Comparison of ENCODE assay signal across 8 cellular contexts in genomic region chr1:119647228-119647733, GRCh38. TPM values are rescaled to one million over a fixed set of nuclear protein-coding genes. Genes with fewer than 3 reads are reported as not detected.
A peak's percentile ranks its signal among the peaks of the same experiment; 100 is the strongest.
DNase-seq lines count a peak whose midpoint lies in the region; ATAC-seq and TF ChIP-seq lines count a peak whose summit lies in the region.

No MANE protein-coding gene starts in this region.

- no peak overlapping the region for H3K27ac Mint-ChIP-seq in activated CD4-positive, alpha-beta T cell treated with anti-CD3 and anti-CD28 coated beads, Interleukin-2, amount 10 ng/mL, durations not matched to agents 24 days and 14 days
- H3K27ac Mint-ChIP-seq in activated CD8-positive, alpha-beta T cell treated with anti-CD3 and anti-CD28 coated beads for 36 hours = no peak overlapping the region

- peaks cover 79% of the 10 kb centered on the region for H3K27me3 Mint-ChIP-seq in activated CD4-positive, alpha-beta T cell treated with anti-CD3 and anti-CD28 coated beads, Interleukin-2, amount 10 ng/mL, durations not matched to agents 24 days and 14 days
- H3K27me3 Mint-ChIP-seq in activated CD8-positive, alpha-beta T cell treated with anti-CD3 and anti-CD28 coated beads for 36 hours = peaks cover 66% of the 10 kb centered on the region

- no peaks in the 10 kb centered on the region for H3K9me3 ChIP-seq in right atrium auricular region

- H3K36me3 ChIP-seq in right atrium auricular region = no peaks in the 10 kb centered on the region

- no peak for TF ChIP-seq CTCF in activated CD8-positive, alpha-beta T cell treated with anti-CD3 and anti-CD28 coated beads for 36 hours (IDR thresholded peaks at IDR 0.05)
- no peak for TF ChIP-seq CTCF in right atrium auricular region (IDR thresholded peaks at IDR 0.05)

- H3K9me3 Mint-ChIP-seq in activated CD4-positive, alpha-beta T cell treated with anti-CD3 and anti-CD28 coated beads, Interleukin-2, amount 10 ng/mL, durations not matched to agents 24 days and 14 days = peaks cover 15% of the 10 kb centered on the region
- H3K9me3 Mint-ChIP-seq in activated CD8-positive, alpha-beta T cell treated with anti-CD3 and anti-CD28 coated beads for 36 hours = no peaks in the 10 kb centered on the region

- H3K4me1 ChIP-seq in right atrium auricular region = peaks cover 0 to 44% of the 10 kb centered on the region in 2 donors

- POLR2A ChIA-PET in activated CD8-positive, alpha-beta T cell treated with anti-CD3 and anti-CD28 coated beads for 36 hours (lab: Charles Lee) = interaction anchor here (0.6 to 1.3 kb wide), 2 partner anchors 52 to 64 kb away, joined by 3 to 4 read pairs; partner anchors contain the start of gene PHGDH

- H3K27me3 ChIP-seq in right atrium auricular region = no peaks in the 10 kb centered on the region

- H3K4me1 Mint-ChIP-seq in activated CD4-positive, alpha-beta T cell treated with anti-CD3 and anti-CD28 coated beads, Interleukin-2, amount 10 ng/mL, durations not matched to agents 24 days and 14 days = peaks cover 29% of the 10 kb centered on the region
- peaks cover 24% of the 10 kb centered on the region for H3K4me1 Mint-ChIP-seq in activated CD8-positive, alpha-beta T cell treated with anti-CD3 and anti-CD28 coated beads for 36 hours (ENCODE audit: low read depth)

- no peak for DNase-seq in activated CD4-positive, alpha-beta T cell treated with anti-CD3 and anti-CD28 coated beads, Interleukin-2, amount 10 ng/mL, durations not matched to agents 24 days and 14 days
- DNase-seq in activated CD4-positive, alpha-beta T cell treated with anti-CD3 and anti-CD28 coated beads for 4 hours = no peak
- peak; percentile 6 for DNase-seq in activated CD8-positive, alpha-beta T cell treated with anti-CD3 and anti-CD28 coated beads for 36 hours
- no peak for DNase-seq in right atrium auricular region (ENCODE audit: low spot score)

- ATAC-seq in activated CD8-positive, alpha-beta T cell treated with anti-CD3 and anti-CD28 coated beads for 36 hours = no peak
- no peak for ATAC-seq in GM19023 (IDR thresholded peaks at IDR 0.05; ENCODE audit: unreplicated experiment)
- no peak for ATAC-seq in GM19463 (IDR thresholded peaks at IDR 0.05; ENCODE audit: unreplicated experiment)
- no peak for ATAC-seq in GM18520 (IDR thresholded peaks at IDR 0.05; ENCODE audit: unreplicated experiment)

- intact Hi-C loops in activated CD4-positive, alpha-beta T cell treated with anti-CD3 and anti-CD28 coated beads, Interleukin-2, amount 10 ng/mL, durations not matched to agents 24 days and 14 days (cut with micrococcal nuclease) = loop anchor here (5.0 kb wide), 2 partner anchors 35 to 1510 kb away; no protein-coding TSS in a partner anchor
- intact Hi-C loops in activated CD8-positive, alpha-beta T cell treated with anti-CD3 and anti-CD28 coated beads for 36 hours (cut with micrococcal nuclease) = no loop called here

- H3K4me3 ChIP-seq in right atrium auricular region (peak overlapping the region; percentile 85 to 96), skin epidermis (peak overlapping the region; percentile 70 to 83 (median 78))

- peak overlapping the region; percentile 88 for H3K4me3 Mint-ChIP-seq in activated CD4-positive, alpha-beta T cell treated with anti-CD3 and anti-CD28 coated beads, Interleukin-2, amount 10 ng/mL, durations not matched to agents 24 days and 14 days
- H3K4me3 Mint-ChIP-seq in activated CD8-positive, alpha-beta T cell treated with anti-CD3 and anti-CD28 coated beads for 36 hours = peak overlapping the region; percentile 70

- CTCF ChIA-PET in activated CD8-positive, alpha-beta T cell treated with anti-CD3 and anti-CD28 coated beads for 36 hours (lab: Charles Lee) = interaction anchor here (4.5 kb wide), 1 partner anchor 28 kb away, joined by 21 read pairs; no protein-coding TSS in a partner anchor

- H3K36me3 Mint-ChIP-seq in activated CD4-positive, alpha-beta T cell treated with anti-CD3 and anti-CD28 coated beads, Interleukin-2, amount 10 ng/mL, durations not matched to agents 24 days and 14 days (ENCODE audit: low read depth) = no peaks in the 10 kb centered on the region
- no peaks in the 10 kb centered on the region for H3K36me3 Mint-ChIP-seq in activated CD8-positive, alpha-beta T cell treated with anti-CD3 and anti-CD28 coated beads for 36 hours (ENCODE audit: low read depth)

- H3K27ac ChIP-seq in right atrium auricular region = peak overlapping the region; percentile 88 to 98
- peak overlapping the region in 20 of 21 experiments; percentile 54 to 95 (median 86) for H3K27ac ChIP-seq in skin epidermis

RNA-seq across cellular contexts. Expression of gene ZNF697, which starts 0.8 kb away (rescaled TPM):
- 4.5 and 4.8 TPM in 2 replicates for total RNA-seq in activated CD4-positive, alpha-beta T cell treated with anti-CD3 and anti-CD28 coated beads, Interleukin-2, amount 10 ng/mL, durations not matched to agents 24 days and 14 days
- under 1 TPM; 0.20 to 0.38 TPM for total RNA-seq in activated CD8-positive, alpha-beta T cell treated with anti-CD3 and anti-CD28 coated beads for 36 hours
- 10 to 100 TPM in 1 of 2 donors, 1 to 10 TPM in 1; 9.5 to 14.8 TPM for total RNA-seq in right atrium auricular region
